9 cellular contexts compared by ENCODE assay signal in the genomic region with DNA sequence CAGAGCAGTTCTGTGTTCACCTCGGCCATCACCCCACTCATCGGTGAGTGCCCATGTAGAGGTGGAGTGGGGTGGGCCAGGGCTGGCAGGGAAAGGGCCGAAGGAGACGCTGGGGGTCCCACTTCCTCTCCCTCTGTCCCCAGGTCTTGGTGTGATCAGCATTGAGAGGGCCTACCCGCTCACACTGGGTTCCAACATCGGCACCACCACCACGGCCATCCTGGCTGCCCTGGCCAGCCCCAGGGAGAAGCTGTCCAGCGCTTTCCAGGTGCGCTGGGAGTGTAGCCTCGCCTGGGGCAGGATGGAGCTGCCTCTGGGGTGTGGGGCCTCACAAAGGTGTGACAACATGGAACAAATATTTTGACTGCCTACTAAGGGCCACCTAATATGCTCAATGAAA. TPM values are rescaled to one million over a fixed set of nuclear protein-coding genes. Genes with fewer than 3 reads are reported as not detected.
"Had no signal": no experiment of that assay in that cellular context is flagged by ENCODE, and none has a peak within 500 bp of the region (broad histone marks: within the 10 kb centered on the region; RNA-seq: fewer than 3 reads in every experiment).

No MANE protein-coding gene starts in this region.

- DNase-seq: GM23248, GOT3, H9, HCEC 1CT, IMR-90 had no signal

- ATAC-seq: K562 had no signal

- FAIRE-seq: H54, HTR-8/SVneo had no signal

- H3K4me3 ChIP-seq: GM23248, K562 had no signal

- H3K4me3 Mint-ChIP-seq: H9 had no signal

- H3K9ac ChIP-seq: GM23248 had no signal

- H2AFZ ChIP-seq: GM23248 had no signal

- H3K27ac ChIP-seq: GM23248, HL-60 had no signal

- H3K27ac Mint-ChIP-seq: H9 had no signal

- H3K9me3 Mint-ChIP-seq: H9 had no signal

RNA-seq across cellular contexts. Expression of a gene that starts 3.7 kb away (rescaled TPM):
- total RNA-seq: GM23248, H9, IMR-90, K562 had no signal
- polyA plus RNA-seq: GM23248, IMR-90, K562 had no signal

RNA-seq across cellular contexts. Expression of a gene that starts 12.6 kb away (rescaled TPM):
- total RNA-seq: GM23248, H9, IMR-90, K562 had no signal
- polyA plus RNA-seq: GM23248, IMR-90, K562 had no signal
